Comparison of ENCODE assay signal across 18 cellular contexts in genomic region chr13:21850013-21851006, GRCh38.
DNase-seq lines count a peak whose midpoint lies in the region; ATAC-seq, FAIRE-seq and TF ChIP-seq lines count a peak whose summit lies in the region.
"Had no signal": no experiment of that assay in that cellular context is flagged by ENCODE, and none has a peak within 500 bp of the region (broad histone marks: within the 10 kb centered on the region; RNA-seq: fewer than 3 reads in every experiment).

No MANE protein-coding gene starts in this region.

- H3K36me3 Mint-ChIP-seq in CD8-positive, alpha-beta T cell, result no peaks in the 10 kb centered on the region

- H3K9me3 ChIP-seq in HepG2 (ENCODE audit: low read length) (no peaks in the 10 kb centered on the region), right lobe of liver (no peaks in the 10 kb centered on the region), Peyer's patch (no peaks in the 10 kb centered on the region)
- H3K9me3 ChIP-seq in CD8-positive, alpha-beta T cell (ENCODE audit: low read length), result no peaks in the 10 kb centered on the region
- H3K9me3 ChIP-seq: BLaER1, Caco-2, SJSA1 had no signal

- WGBS in HepG2 (ENCODE audit: low lambda C conversion rate), result 30% methylated on average over 10 of the region's 11 CpGs
- WGBS in right lobe of liver (ENCODE audit: insufficient coverage, low coverage, low lambda C conversion rate, missing lambda C conversion rate), result 45% methylated on average over 11 of the region's 11 CpGs

- TF ChIP-seq POLR2A in HepG2 (IDR thresholded peaks at IDR 0.05; ENCODE audit: insufficient read depth in 1 of 2, low read depth in 2 of 2, low read length in 2 of 2) (no peak), right lobe of liver (IDR thresholded peaks at IDR 0.05) (no peak), Peyer's patch (IDR thresholded peaks at IDR 0.05) (no peak)

- H3K27ac ChIP-seq in HepG2 (ENCODE audit: extremely low read length, insufficient read depth, low read length) (no peak overlapping the region), right lobe of liver (no peak overlapping the region), Peyer's patch (no peak overlapping the region)
- H3K27ac ChIP-seq in CD8-positive, alpha-beta T cell (ENCODE audit: low read depth, low read length), result no peak overlapping the region
- H3K27ac ChIP-seq: BLaER1, HL-60, SJSA1 had no signal

- H3K9ac ChIP-seq in HepG2 (ENCODE audit: insufficient read depth, low read depth, low read length), result no peak overlapping the region
- H3K9ac ChIP-seq: BLaER1 had no signal

- H3K27me3 Mint-ChIP-seq in CD8-positive, alpha-beta T cell (ENCODE audit: low read depth), result peaks cover 4% of the 10 kb centered on the region
- H3K27me3 Mint-ChIP-seq: CD4-positive, alpha-beta T cell had no signal

- ATAC-seq in HepG2, result no peak
- ATAC-seq in right lobe of liver, result no peak
- ATAC-seq in omental fat pad (ENCODE audit: low FRiP score), result peak; percentile 61
- no peak for ATAC-seq in CD8-positive, alpha-beta T cell

- peaks cover 3% of the 10 kb centered on the region for H3K4me1 Mint-ChIP-seq in CD8-positive, alpha-beta T cell (ENCODE audit: low read depth)

- intact Hi-C loops in HepG2 (cut with micrococcal nuclease; ENCODE audit: unreplicated experiment), result no loop called here
- intact Hi-C loops in right lobe of liver (cut with DNase I), result no loop called here
- intact Hi-C loops in CD8-positive, alpha-beta T cell (cut with DNase I, micrococcal nuclease), result loop anchor here in 1 of 2 experiments (2.0 kb wide), 1 partner anchor 428 kb away; no protein-coding TSS in a partner anchor

- no peak overlapping the region for H3K4me2 ChIP-seq in HepG2 (ENCODE audit: low read depth, low read length)
- H3K4me2 ChIP-seq: BLaER1 had no signal

- in situ Hi-C loops in HepG2 (cut with HindIII; ENCODE audit: extremely low pct_ligation_motif_present, low pct_unique_long_range_greater_than_20kb), result no loop called here

- no peak for DNase-seq in HepG2 (ENCODE audit: low spot score)
- no peak for DNase-seq in right lobe of liver
- peak; percentile 72 for DNase-seq in amniotic epithelial cell (ENCODE audit: low read depth)
- DNase-seq in omental fat pad (ENCODE audit: low spot score), result no peak
- DNase-seq in Peyer's patch, result no peak
- DNase-seq in HUDEP-2 (lab: John Stamatoyannopoulos, UW; ENCODE audit: unreplicated experiment in 76 of 76), result no peak
- DNase-seq in CD8-positive, alpha-beta T cell, result no peak
- DNase-seq: GOT3, NCI-H1694, NCI-H2171, NCI-H524 treated with DMSO at 0.1 percent for 48 hours had no signal

- POLR2A ChIA-PET in HepG2 (lab: Yijun Ruan, JAX), result interaction anchor here (1.0 kb wide), 1 partner anchor 12 kb away, joined by 3 read pairs; no protein-coding TSS in a partner anchor
- POLR2A ChIA-PET in CD8-positive, alpha-beta T cell (lab: Charles Lee), result no interaction called here

- no peaks in the 10 kb centered on the region for H4K20me1 ChIP-seq in HepG2 (ENCODE audit: insufficient read depth, low read length)
- H4K20me1 ChIP-seq: BLaER1 had no signal

- H3K4me3 ChIP-seq in HepG2 (replicated peaks in 1 of 3; ENCODE audit: insufficient read depth in 1 of 3, low read depth in 2 of 3, low read length in 3 of 3) (no peak overlapping the region), right lobe of liver (no peak overlapping the region), Peyer's patch (no peak overlapping the region)
- no peak overlapping the region for H3K4me3 ChIP-seq in CD8-positive, alpha-beta T cell (ENCODE audit: low read depth, low read length)
- H3K4me3 ChIP-seq: BLaER1, SJSA1 had no signal

- no peak overlapping the region for H3K4me3 Mint-ChIP-seq in CD8-positive, alpha-beta T cell
- H3K4me3 Mint-ChIP-seq: CD4-positive, alpha-beta T cell had no signal

- FAIRE-seq in HepG2 (lab: Jason Lieb, UNC), result no peak
- FAIRE-seq: A204.1, RCC 7860 had no signal

- TF ChIP-seq CTCF in HepG2 (CRISPR knock-in tag; IDR thresholded peaks at IDR 0.05) (no peak), right lobe of liver (IDR thresholded peaks at IDR 0.05) (no peak), omental fat pad (IDR thresholded peaks at IDR 0.05) (no peak), Peyer's patch (IDR thresholded peaks at IDR 0.05) (no peak)
- TF ChIP-seq CTCF in CD8-positive, alpha-beta T cell (IDR thresholded peaks at IDR 0.05), result no peak

- no peak overlapping the region for H2AFZ ChIP-seq in HepG2 (ENCODE audit: low read length)

- TF ChIP-seq EP300 in HepG2 (IDR thresholded peaks at IDR 0.05; ENCODE audit: low read depth in 2 of 2, low read length in 2 of 2) (no peak), HepG2 (CRISPR knock-in tag; IDR thresholded peaks at IDR 0.05; ENCODE audit: borderline replicate concordance) (no peak)

- H3K4me1 ChIP-seq in HepG2 (ENCODE audit: insufficient read depth, low read length) (peaks cover 5% of the 10 kb centered on the region; the same call in 1 of the 2 replicates), right lobe of liver (no peaks in the 10 kb centered on the region), Peyer's patch (no peaks in the 10 kb centered on the region)
- no peaks in the 10 kb centered on the region for H3K4me1 ChIP-seq in CD8-positive, alpha-beta T cell (ENCODE audit: insufficient read depth, low read length)
- H3K4me1 ChIP-seq: BLaER1, Caco-2, SJSA1 had no signal

- H3K79me2 ChIP-seq in HepG2 (ENCODE audit: insufficient read depth, low read length), result no peaks in the 10 kb centered on the region

- no peaks in the 10 kb centered on the region for H3K9me3 Mint-ChIP-seq in CD8-positive, alpha-beta T cell
- H3K9me3 Mint-ChIP-seq: CD4-positive, alpha-beta T cell had no signal

- H3K27me3 ChIP-seq in HepG2 (ENCODE audit: control insufficient read depth in 1 of 2, insufficient read depth in 2 of 2, low read length in 2 of 2), result no peaks in the 10 kb centered on the region
- no peaks in the 10 kb centered on the region for H3K27me3 ChIP-seq in right lobe of liver
- H3K27me3 ChIP-seq in Peyer's patch, result no peaks in the 10 kb centered on the region
- no peaks in the 10 kb centered on the region for H3K27me3 ChIP-seq in CD8-positive, alpha-beta T cell (ENCODE audit: insufficient read depth, low read length)
- H3K27me3 ChIP-seq: BLaER1, SJSA1 had no signal

- H3K27ac Mint-ChIP-seq in CD8-positive, alpha-beta T cell, result no peak overlapping the region
- H3K27ac Mint-ChIP-seq: CD4-positive, alpha-beta T cell had no signal

- TF ChIP-seq RAD21 in HepG2 (CRISPR knock-in tag; IDR thresholded peaks at IDR 0.05), result no peak

- CTCF ChIA-PET in HepG2 (lab: Yijun Ruan, JAX; ENCODE audit: low intra/inter-chr PET ratio, low total read pairs), result no interaction called here
- CTCF ChIA-PET in CD8-positive, alpha-beta T cell (lab: Charles Lee), result interaction anchor here (0.9 to 1.0 kb wide), 2 partner anchors 195 to 339 kb away, joined by 3 read pairs; no protein-coding TSS in a partner anchor

- no TSS peak for BruUV-seq in HepG2 (replicated peaks; lab: Mats Ljungman, UMichigan)

- no peaks in the 10 kb centered on the region for H3K36me3 ChIP-seq in HepG2 (replicated peaks in 1 of 2; ENCODE audit: control insufficient read depth in 1 of 2, insufficient read depth in 2 of 2, low read length in 2 of 2)
- H3K36me3 ChIP-seq in right lobe of liver, result no peaks in the 10 kb centered on the region
- H3K36me3 ChIP-seq in Peyer's patch, result no peaks in the 10 kb centered on the region
- H3K36me3 ChIP-seq in CD8-positive, alpha-beta T cell (ENCODE audit: insufficient read depth, low read length), result no peaks in the 10 kb centered on the region
- H3K36me3 ChIP-seq: BLaER1, SJSA1 had no signal

TF ChIP-seq in HepG2, 621 proteins besides CTCF, POLR2A, EP300 and RAD21:
- TF ChIP-seq MNT (IDR thresholded peaks at IDR 0.05) (peak; percentile 97), SMAD9 (CRISPR knock-in tag; IDR thresholded peaks at IDR 0.05) (no peak)
TF ChIP-seq in HepG2: peak in this region for 1.
